ENCODE assay signal across 8 cellular contexts in genomic region chr10:34305189-34305588, GRCh38.
DNase-seq lines count a peak whose midpoint lies in the region; ATAC-seq, FAIRE-seq and TF ChIP-seq lines count a peak whose summit lies in the region.

No MANE protein-coding gene starts in this region.

- 68 to 76% (median 69%) methylated on average over 5 to 6 of the region's 6 CpGs for WGBS in small intestine, 3 donors

- H3K4me1 ChIP-seq in small intestine (ENCODE audit: control insufficient read depth in 2 of 2, insufficient read depth in 1 of 2, low read depth in 1 of 2, low read length in 1 of 2): no peaks in the 10 kb centered on the region

- peak; percentile 15 for TF ChIP-seq CTCF in astrocyte of the spinal cord (IDR thresholded peaks at IDR 0.05; ENCODE audit: low read depth, low read length)
- TF ChIP-seq CTCF in CD14-positive monocyte (IDR thresholded peaks at IDR 0.05): no peak

- no peak overlapping the region for H3K27ac Mint-ChIP-seq in CD14-positive monocyte

- DNase-seq in NCI-H82 (lab: John Stamatoyannopoulos, UW) (peak; percentile 65), NCI-H82 treated with DMSO at 0.1 percent for 48 hours (lab: John Stamatoyannopoulos, UW; ENCODE audit: unreplicated experiment) (no peak), astrocyte of the spinal cord (ENCODE audit: low read depth, low spot score) (no peak), small intestine (peak; percentile 24), DMS 273 (lab: John Stamatoyannopoulos, UW; ENCODE audit: unreplicated experiment) (no peak), CD14-positive monocyte (ENCODE audit: low spot score) (no peak)
- DNase-seq in activated T-cell treated with anti-CD3 and anti-CD28 coated beads, Interleukin-2, amount 50 U/mL, for 1 hour: no peak

- H3K36me3 ChIP-seq in small intestine (ENCODE audit: control insufficient read depth in 2 of 2, insufficient read depth in 2 of 2, low read length in 2 of 2): no peaks in the 10 kb centered on the region

- peaks cover 2 to 10% (median 4%) of the 10 kb centered on the region in 7 donors for H3K9me3 Mint-ChIP-seq in CD14-positive monocyte

- no peaks in the 10 kb centered on the region for H3K4me1 Mint-ChIP-seq in CD14-positive monocyte

- no peaks in the 10 kb centered on the region for H3K36me3 Mint-ChIP-seq in CD14-positive monocyte

- in situ Hi-C loops in astrocyte of the spinal cord (cut with HindIII; ENCODE audit: low sequenced_read_pairs): no loop called here

- H3K9me3 ChIP-seq in small intestine (ENCODE audit: control insufficient read depth, low read depth): no peaks in the 10 kb centered on the region

- intact Hi-C loops in CD14-positive monocyte (cut with micrococcal nuclease): no loop called here

- H3K4me3 Mint-ChIP-seq in CD14-positive monocyte: no peak overlapping the region

- no peak overlapping the region for H3K4me3 ChIP-seq in astrocyte of the spinal cord (ENCODE audit: low read depth, low read length)
- no peak overlapping the region for H3K4me3 ChIP-seq in small intestine (ENCODE audit: low read depth in 1 of 2, low read length in 2 of 2)

- H3K27me3 ChIP-seq in small intestine (ENCODE audit: control insufficient read depth in 2 of 2, insufficient read depth in 2 of 2, low read length in 2 of 2): no peaks in the 10 kb centered on the region

- no peak for FAIRE-seq in small intestine (lab: Jason Lieb, UNC)

- no peak overlapping the region for H3K27ac ChIP-seq in small intestine (ENCODE audit: low read depth in 1 of 2, low read length in 1 of 2)

- H3K27me3 Mint-ChIP-seq in CD14-positive monocyte (ENCODE audit: low read depth in 3 of 3): peaks cover 0 to 3% (median 0%) of the 10 kb centered on the region in 3 donors

- ATAC-seq in HG03159 (IDR thresholded peaks at IDR 0.05; ENCODE audit: unreplicated experiment): peak; percentile 90

Comparison
In these comparisons a context has a peak if more than half of its experiments do, and no peak if none do; other contexts are left out.
1. DNase-seq: peak in NCI-H82 (single experiment) and small intestine (single experiment); none in NCI-H82 treated with DMSO at 0.1 percent for 48 hours (single experiment), astrocyte of the spinal cord (single experiment), DMS 273 (single experiment), CD14-positive monocyte (single experiment) and activated T-cell treated with anti-CD3 and anti-CD28 coated beads, Interleukin-2, amount 50 U/mL, for 1 hour (single experiment).